Comparison of ENCODE assay signal across 26 cellular contexts in genomic region chr2:233690444-233690843, GRCh38. TPM values are rescaled to one million over a fixed set of nuclear protein-coding genes. Genes with fewer than 3 reads are reported as not detected.
DNase-seq lines count a peak whose midpoint lies in the region; ATAC-seq, FAIRE-seq and TF ChIP-seq lines count a peak whose summit lies in the region.
"Had no signal": no experiment of that assay in that cellular context is flagged by ENCODE, and none has a peak within 500 bp of the region (broad histone marks: within the 10 kb centered on the region; RNA-seq: fewer than 3 reads in every experiment).

No MANE protein-coding gene starts in this region.

- H3K4me3 ChIP-seq in PC-3 (ENCODE audit: low read length) (peak overlapping the region; percentile 33), H1 (ENCODE audit: extremely low read depth in 1 of 4, insufficient read depth in 2 of 4, low read depth in 3 of 4, low read length in 4 of 4) (no peak overlapping the region), WERI-Rb-1 (ENCODE audit: low read depth, low read length) (no peak overlapping the region)
- H3K4me3 ChIP-seq: BLaER1 treated with 17β-estradiol and CSF1 and Interleukin-3, amounts not matched to agents 10 nM and 100 nM; right lobe of liver; upper lobe of right lung had no signal

- H2AK5ac ChIP-seq in H1 (ENCODE audit: low read depth, low read length): no peak overlapping the region

- TF ChIP-seq CTCF in PC-3 (conservative IDR thresholded peaks at IDR 0.05; ENCODE audit: low read depth, low read length) (no peak), H1 (IDR thresholded peaks at IDR 0.05; ENCODE audit: control extremely low read depth in 1 of 3, insufficient read depth in 1 of 3, low read depth in 1 of 3, low read length in 3 of 3) (no peak), nephron progenitor cell (IDR thresholded peaks at IDR 0.05) (no peak), WERI-Rb-1 (IDR thresholded peaks at IDR 0.05; ENCODE audit: low read depth, low read length) (no peak)

- no peak overlapping the region for H3K4ac ChIP-seq in H1 (replicated peaks; ENCODE audit: insufficient read length, low read depth, low read length)

- TF ChIP-seq EP300 in H1 (IDR thresholded peaks at IDR 0.05; ENCODE audit: borderline replicate concordance in 1 of 2, low read depth in 2 of 2, low read length in 2 of 2): no peak

- H3K36me3 Mint-ChIP-seq in nephron progenitor cell (ENCODE audit: low read depth): no peaks in the 10 kb centered on the region
- no peaks in the 10 kb centered on the region for H3K36me3 Mint-ChIP-seq in T-helper 2 cell treated with Interferon-gamma antibody and Interleukin-4, amounts not matched to agents 5 μg/mL and 100 μg/mL, for 36 hours (ENCODE audit: low read depth)
- H3K36me3 Mint-ChIP-seq: activated naive CD4-positive, alpha-beta T cell treated with anti-CD3 and anti-CD28 coated beads, Interleukin-2, amount 10 ng/mL, durations not matched to agents 7 days and 5 days had no signal

- no peak overlapping the region for H3K56ac ChIP-seq in H1 (replicated peaks; ENCODE audit: insufficient read length, low read depth, low read length)

- peak overlapping the region; percentile 73 for H3K4me2 ChIP-seq in PC-3 (ENCODE audit: low read length)
- no peak overlapping the region for H3K4me2 ChIP-seq in H1 (ENCODE audit: insufficient read depth in 1 of 2, low read depth in 2 of 2, low read length in 2 of 2)
- H3K4me2 ChIP-seq: BLaER1 treated with 17β-estradiol and CSF1 and Interleukin-3, amounts not matched to agents 10 nM and 100 nM had no signal

- no peak for TF ChIP-seq POLR2A in H1 (IDR thresholded peaks at IDR 0.05; ENCODE audit: control extremely low read depth in 1 of 2, low read depth in 2 of 2, low read length in 2 of 2)

- H4K8ac ChIP-seq in H1 (ENCODE audit: extremely low read depth, insufficient read depth, low read length): no peak overlapping the region

- 0 out of 2 replicates have a peak overlapping the region, but pooled peaks have one; percentile 50 for H2BK12ac ChIP-seq in H1 (ENCODE audit: low read depth, low read length)

- no peak overlapping the region for H2BK5ac ChIP-seq in H1 (ENCODE audit: low read depth, low read length)

- no peak overlapping the region for H3K23ac ChIP-seq in H1 (ENCODE audit: insufficient read length)

- H3K27me3 ChIP-seq in PC-3 (ENCODE audit: low read length) (no peaks in the 10 kb centered on the region), H1 (replicated peaks in 1 of 4; ENCODE audit: control insufficient read depth in 3 of 4, extremely low read depth in 1 of 4, insufficient read depth in 3 of 4, low read length in 3 of 4) (no peaks in the 10 kb centered on the region), WERI-Rb-1 (ENCODE audit: insufficient read depth, low read depth, severe bottlenecking) (no peaks in the 10 kb centered on the region)
- H3K27me3 ChIP-seq: BLaER1 treated with 17β-estradiol and CSF1 and Interleukin-3, amounts not matched to agents 10 nM and 100 nM; right lobe of liver; upper lobe of right lung had no signal

- WGBS in H1 (ENCODE audit: extremely low coverage in 1 of 2, insufficient coverage in 1 of 2, insufficient read length in 1 of 2, insufficient replicate concordance in 2 of 2, low coverage in 1 of 2, low lambda C conversion rate in 2 of 2, missing lambda C conversion rate in 1 of 2), 2 experiments: 95% methylated on average over 4 of the region's 4 CpGs; no CpG with 5 or more reads in 1 of the 2 experiments

- H2AFZ ChIP-seq in PC-3 (ENCODE audit: low read length): no peak overlapping the region; the same call in 1 of the 2 replicates
- H2AFZ ChIP-seq in H1 (ENCODE audit: low read length): no peak overlapping the region
- H2AFZ ChIP-seq: parathyroid adenoma had no signal

- H3K9me2 ChIP-seq in PC-3 (replicated peaks; ENCODE audit: low read length): no peaks in the 10 kb centered on the region

- CTCF ChIA-PET in PC-3 (lab: Charles Lee) (no interaction called here), H1 (lab: Charles Lee; ENCODE audit: partially characterized antibody) (interaction anchor here (1.1 to 2.7 kb wide), 2 partner anchors 9 to 21 kb away, joined by 3 to 19 read pairs; no protein-coding TSS in a partner anchor)

- H3K27ac ChIP-seq in PC-3 (ENCODE audit: low read length) (peak overlapping the region; percentile 83), H1 (ENCODE audit: low read depth, low read length) (no peak overlapping the region), WERI-Rb-1 (no peak overlapping the region)
- H3K27ac ChIP-seq: BLaER1 treated with 17β-estradiol and CSF1 and Interleukin-3, amounts not matched to agents 10 nM and 100 nM; parathyroid adenoma; right lobe of liver; upper lobe of right lung had no signal

- no peak overlapping the region for H3K4me3 Mint-ChIP-seq in nephron progenitor cell
- H3K4me3 Mint-ChIP-seq in T-helper 2 cell treated with Interferon-gamma antibody and Interleukin-4, amounts not matched to agents 5 μg/mL and 100 μg/mL, for 36 hours: no peak overlapping the region
- H3K4me3 Mint-ChIP-seq: activated CD4-positive, alpha-beta T cell treated with anti-CD3 and anti-CD28 coated beads for 36 hours; activated naive CD4-positive, alpha-beta T cell treated with anti-CD3 and anti-CD28 coated beads, Interleukin-2, amount 10 ng/mL, durations not matched to agents 7 days and 5 days; IgD-negative memory B cell; nephron had no signal

- H3K4me1 ChIP-seq in PC-3 (ENCODE audit: insufficient read depth, low read length) (peaks cover 38% of the 10 kb centered on the region), H1 (replicated peaks in 1 of 4; ENCODE audit: control insufficient read depth in 3 of 4, insufficient read depth in 4 of 4, low read length in 3 of 4) (peaks cover 0 to 8% (median 2%) of the 10 kb centered on the region in 4 experiments; a peak in 1 of 7 replicates)
- H3K4me1 ChIP-seq: parathyroid adenoma, upper lobe of right lung had no signal

- no peaks in the 10 kb centered on the region for H3K36me3 ChIP-seq in PC-3 (ENCODE audit: low read depth, low read length)
- H3K36me3 ChIP-seq in H1 (ENCODE audit: control insufficient read depth in 2 of 4, insufficient read depth in 4 of 4, low read length in 3 of 4): no peaks in the 10 kb centered on the region
- H3K36me3 ChIP-seq in WERI-Rb-1: no peaks in the 10 kb centered on the region
- H3K36me3 ChIP-seq: BLaER1 treated with 17β-estradiol and CSF1 and Interleukin-3, amounts not matched to agents 10 nM and 100 nM; right lobe of liver; upper lobe of right lung had no signal

- H3K9ac ChIP-seq in PC-3 (ENCODE audit: low read length) (no peak overlapping the region; the same call in 1 of the 2 replicates), H1 (replicated peaks in 1 of 4; ENCODE audit: extremely low read depth in 1 of 4, low read depth in 3 of 4, low read length in 3 of 4) (no peak overlapping the region)
- H3K9ac ChIP-seq: BLaER1 treated with 17β-estradiol and CSF1 and Interleukin-3, amounts not matched to agents 10 nM and 100 nM; parathyroid adenoma had no signal

- peaks cover 5% of the 10 kb centered on the region for H3K27me3 Mint-ChIP-seq in nephron progenitor cell (ENCODE audit: low read depth, poor library complexity)
- H3K27me3 Mint-ChIP-seq in T-helper 2 cell treated with Interferon-gamma antibody and Interleukin-4, amounts not matched to agents 5 μg/mL and 100 μg/mL, for 36 hours (ENCODE audit: low read depth): peaks cover 27% of the 10 kb centered on the region

- no peaks in the 10 kb centered on the region for H3F3A ChIP-seq in PC-3 (ENCODE audit: low read length, unreplicated experiment)

- no peak overlapping the region for H4K5ac ChIP-seq in H1 (ENCODE audit: insufficient read length, low read depth, low read length)

- no TSS peak for BruUV-seq in PC-3 (replicated peaks; lab: Mats Ljungman, UMichigan)

- H4K20me1 ChIP-seq in PC-3 (ENCODE audit: low read length) (no peaks in the 10 kb centered on the region), H1 (replicated peaks in 1 of 2; ENCODE audit: control insufficient read depth in 1 of 2, insufficient read depth in 2 of 2, low read length in 2 of 2) (no peaks in the 10 kb centered on the region)
- H4K20me1 ChIP-seq: BLaER1 treated with 17β-estradiol and CSF1 and Interleukin-3, amounts not matched to agents 10 nM and 100 nM had no signal

- no peak for FAIRE-seq in H1 (lab: Jason Lieb, UNC)
- FAIRE-seq: D721Med had no signal

- POLR2A ChIA-PET in PC-3 (lab: Charles Lee; ENCODE audit: unreplicated experiment) (interaction anchor here (0.7 to 0.8 kb wide), 2 partner anchors 16 to 124 kb away, joined by 4 to 9 read pairs; partner anchors contain the start of gene USP40), H1 (lab: Charles Lee; ENCODE audit: partially characterized antibody) (interaction anchor here (0.6 kb wide), 1 partner anchor 159 kb away, joined by 5 read pairs; no protein-coding TSS in a partner anchor)

- TF ChIP-seq RAD21 in H1 (IDR thresholded peaks at IDR 0.05 in 1 of 2, conservative IDR thresholded peaks at IDR 0.05 in 1 of 2; ENCODE audit: low read depth in 2 of 2, low read length in 2 of 2): no peak

- H2BK120ac ChIP-seq in H1 (replicated peaks; ENCODE audit: low read depth, low read length): no peak overlapping the region

- no peaks in the 10 kb centered on the region for H3K79me1 ChIP-seq in H1 (ENCODE audit: low read depth, low read length)

- DNase-seq in Daoy (ENCODE audit: low read depth): peak; percentile 39
- peak; percentile 97 for DNase-seq in PC-3
- no peak for DNase-seq in H1 (ENCODE audit: low read depth in 1 of 2, low spot score in 2 of 2)
- DNase-seq in mucosa of gallbladder (ENCODE audit: low spot score): peak; percentile 45
- DNase-seq in nephron progenitor cell: no peak
- DNase-seq in WERI-Rb-1: no peak
- no peak for DNase-seq in T-helper 2 cell treated with Interferon-gamma antibody and Interleukin-4, amounts not matched to agents 5 μg/mL and 100 μg/mL, for 36 hours (ENCODE audit: low spot score)
- DNase-seq: activated CD4-positive, alpha-beta T cell treated with anti-CD3 and anti-CD28 coated beads for 36 hours; activated naive CD4-positive, alpha-beta T cell treated with anti-CD3 and anti-CD28 coated beads, Interleukin-2, amount 10 ng/mL, durations not matched to agents 7 days and 5 days; activated T-cell treated with anti-CD3 and anti-CD28 coated beads, Interleukin-2, amount 50 U/mL, for 48 hours; effector CD8-positive, alpha-beta T cell; head of caudate nucleus; NCI-H146; NCI-H748 treated with DMSO at 0.1 percent for 48 hours; right lobe of liver; T-helper 1 cell; upper lobe of right lung had no signal

- ATAC-seq in PC-3: peak; percentile 90
- no peak for ATAC-seq in activated CD4-positive, CD25-positive, alpha-beta regulatory T cell treated with anti-CD3 and anti-CD28 coated beads, Interleukin-2, amount 50 U/mL, for 24 hours
- ATAC-seq: activated CD4-positive, alpha-beta T cell treated with anti-CD3 and anti-CD28 coated beads for 36 hours; left lobe of liver; upper lobe of right lung had no signal

- peaks cover 5% of the 10 kb centered on the region for H3K4me1 Mint-ChIP-seq in nephron progenitor cell
- H3K4me1 Mint-ChIP-seq in T-helper 2 cell treated with Interferon-gamma antibody and Interleukin-4, amounts not matched to agents 5 μg/mL and 100 μg/mL, for 36 hours (ENCODE audit: low read depth): no peaks in the 10 kb centered on the region
- H3K4me1 Mint-ChIP-seq: activated CD4-positive, alpha-beta T cell treated with anti-CD3 and anti-CD28 coated beads for 36 hours; activated naive CD4-positive, alpha-beta T cell treated with anti-CD3 and anti-CD28 coated beads, Interleukin-2, amount 10 ng/mL, durations not matched to agents 7 days and 5 days; IgD-negative memory B cell; nephron had no signal

- no peak overlapping the region for H3K18ac ChIP-seq in H1 (ENCODE audit: extremely low read depth, low read length)

- H4K91ac ChIP-seq in H1 (replicated peaks; ENCODE audit: insufficient read length, low read length): no peak overlapping the region

- H3K9me3 Mint-ChIP-seq in nephron progenitor cell: no peaks in the 10 kb centered on the region
- H3K9me3 Mint-ChIP-seq in T-helper 2 cell treated with Interferon-gamma antibody and Interleukin-4, amounts not matched to agents 5 μg/mL and 100 μg/mL, for 36 hours: no peaks in the 10 kb centered on the region
- H3K9me3 Mint-ChIP-seq: activated naive CD4-positive, alpha-beta T cell treated with anti-CD3 and anti-CD28 coated beads, Interleukin-2, amount 10 ng/mL, durations not matched to agents 7 days and 5 days; nephron had no signal

- H3K79me2 ChIP-seq in PC-3 (ENCODE audit: low read length) (no peaks in the 10 kb centered on the region), H1 (ENCODE audit: control insufficient read depth in 1 of 2, insufficient read depth in 2 of 2, low read length in 2 of 2) (no peaks in the 10 kb centered on the region)
- H3K79me2 ChIP-seq: parathyroid adenoma had no signal

- no peak overlapping the region for H2BK20ac ChIP-seq in H1 (ENCODE audit: low read length)

- H3K23me2 ChIP-seq in H1 (ENCODE audit: low read depth, low read length): peaks cover 2% of the 10 kb centered on the region; the same call in 1 of the 2 replicates

- intact Hi-C loops in PC-3 (cut with micrococcal nuclease): loop anchor here (2.0 kb wide), 1 partner anchor 16 kb away; no protein-coding TSS in a partner anchor

- no peak overlapping the region for H3K27ac Mint-ChIP-seq in nephron progenitor cell
- H3K27ac Mint-ChIP-seq in T-helper 2 cell treated with Interferon-gamma antibody and Interleukin-4, amounts not matched to agents 5 μg/mL and 100 μg/mL, for 36 hours: no peak overlapping the region
- H3K27ac Mint-ChIP-seq: activated CD4-positive, alpha-beta T cell treated with anti-CD3 and anti-CD28 coated beads for 36 hours; activated naive CD4-positive, alpha-beta T cell treated with anti-CD3 and anti-CD28 coated beads, Interleukin-2, amount 10 ng/mL, durations not matched to agents 7 days and 5 days; IgD-negative memory B cell; nephron had no signal

- no peak overlapping the region for H3K14ac ChIP-seq in H1 (ENCODE audit: insufficient read length)

- H2BK15ac ChIP-seq in H1 (ENCODE audit: low read length): no peak overlapping the region

- no peaks in the 10 kb centered on the region for H3K9me3 ChIP-seq in PC-3 (ENCODE audit: low read length)
- H3K9me3 ChIP-seq in H1 (ENCODE audit: insufficient read depth in 2 of 2, low read depth in 1 of 2, low read length in 1 of 2): peaks cover 0 to 2% of the 10 kb centered on the region in 2 experiments; a peak in 1 of 4 replicates
- no peaks in the 10 kb centered on the region for H3K9me3 ChIP-seq in WERI-Rb-1 (ENCODE audit: severe bottlenecking)
- H3K9me3 ChIP-seq: BLaER1 treated with 17β-estradiol and CSF1 and Interleukin-3, amounts not matched to agents 10 nM and 100 nM; right lobe of liver; upper lobe of right lung had no signal

RNA-seq across cellular contexts. Expression of gene UGT1A6, which starts 2.2 kb away (rescaled TPM):
- total RNA-seq in Daoy (2014; rRNA removed; shearing (Covaris generic)): 1.1 TPM in 1 of 2 replicates, not detected in the other
- total RNA-seq in PC-3 (2014; rRNA removed) (2.0 and 2.2 TPM in 2 replicates), mucosa of gallbladder (6.3 TPM)
- not detected in 2 replicates for total RNA-seq in H1 (2021; fragmentation: NEBNext Ultra II Directional; extraction: Animal tissue kit (Norgen Biotek cat#: 25700))
- polyA plus RNA-seq in H1 (2011; rRNA removed): not detected in 2 replicates
- not detected for polyA plus RNA-seq in H1 (2011; cell fraction: cytosol; rRNA removed)
- polyA plus RNA-seq in H1 (2011; cell fraction: nucleus; rRNA removed): not detected
- polyA plus RNA-seq in H1 (2012, experiment 1 of 2): not detected in 4 replicates
- not detected for polyA plus RNA-seq in H1 (2012, experiment 2 of 2)
- not detected for polyA plus RNA-seq in H1 (2013, experiment 1 of 2)
- not detected for polyA plus RNA-seq in H1 (2013, experiment 2 of 2)
- polyA minus RNA-seq in H1 (2011; rRNA and poly(A)+ RNA removed): not detected in 2 replicates
- not detected for polyA minus RNA-seq in H1 (2011; cell fraction: cytosol; rRNA and poly(A)+ RNA removed)
- 0.50 TPM for polyA minus RNA-seq in H1 (2011; cell fraction: nucleus; rRNA and poly(A)+ RNA removed)
- total RNA-seq: activated CD4-positive, alpha-beta T cell treated with anti-CD3 and anti-CD28 coated beads for 36 hours; activated CD8-positive, alpha-beta memory T cell treated with anti-CD3 and anti-CD28 coated beads for 36 hours; fibroblast of lung had no signal
- polyA plus RNA-seq: fibroblast of lung, IgD-negative memory B cell had no signal

RNA-seq across cellular contexts. Expression of gene UGT1A7, which starts 8.7 kb away (rescaled TPM):
- 0.17 TPM in 1 of 2 replicates, not detected in the other for total RNA-seq in Daoy (2014; rRNA removed; shearing (Covaris generic))
- not detected in 2 replicates for total RNA-seq in PC-3 (2014; rRNA removed)
- total RNA-seq in H1 (2021; fragmentation: NEBNext Ultra II Directional; extraction: Animal tissue kit (Norgen Biotek cat#: 25700)): not detected in 2 replicates
- not detected in 2 replicates for polyA plus RNA-seq in H1 (2011; rRNA removed)
- not detected for polyA plus RNA-seq in H1 (2011; cell fraction: cytosol; rRNA removed)
- polyA plus RNA-seq in H1 (2011; cell fraction: nucleus; rRNA removed): not detected
- not detected in 4 replicates for polyA plus RNA-seq in H1 (2012, experiment 1 of 2)
- polyA plus RNA-seq in H1 (2012, experiment 2 of 2): not detected
- not detected for polyA plus RNA-seq in H1 (2013, experiment 1 of 2)
- not detected for polyA plus RNA-seq in H1 (2013, experiment 2 of 2)
- polyA minus RNA-seq in H1 (2011; rRNA and poly(A)+ RNA removed): 0.13 TPM in 1 of 2 replicates, not detected in the other
- not detected for polyA minus RNA-seq in H1 (2011; cell fraction: cytosol; rRNA and poly(A)+ RNA removed)
- 0.30 TPM for polyA minus RNA-seq in H1 (2011; cell fraction: nucleus; rRNA and poly(A)+ RNA removed)
- total RNA-seq in mucosa of gallbladder: 2.2 TPM
- total RNA-seq: activated CD4-positive, alpha-beta T cell treated with anti-CD3 and anti-CD28 coated beads for 36 hours; activated CD8-positive, alpha-beta memory T cell treated with anti-CD3 and anti-CD28 coated beads for 36 hours; fibroblast of lung; upper lobe of right lung had no signal
- polyA plus RNA-seq: fibroblast of lung, IgD-negative memory B cell had no signal

RNA-seq across cellular contexts. Expression of gene UGT1A9, which starts 18.7 kb away (rescaled TPM):
- total RNA-seq in Daoy (2014; rRNA removed; shearing (Covaris generic)): 0.24 and 1.0 TPM in 2 replicates
- total RNA-seq in PC-3 (2014; rRNA removed): not detected in 2 replicates
- not detected in 2 replicates for total RNA-seq in H1 (2021; fragmentation: NEBNext Ultra II Directional; extraction: Animal tissue kit (Norgen Biotek cat#: 25700))
- polyA plus RNA-seq in H1 (2011; rRNA removed): not detected in 2 replicates
- polyA plus RNA-seq in H1 (2011; cell fraction: cytosol; rRNA removed): not detected
- 0.10 TPM for polyA plus RNA-seq in H1 (2011; cell fraction: nucleus; rRNA removed)
- not detected in 4 replicates for polyA plus RNA-seq in H1 (2012, experiment 1 of 2)
- not detected for polyA plus RNA-seq in H1 (2012, experiment 2 of 2)
- not detected for polyA plus RNA-seq in H1 (2013, experiment 1 of 2)
- not detected for polyA plus RNA-seq in H1 (2013, experiment 2 of 2)
- 0.13 TPM in 1 of 2 replicates, not detected in the other for polyA minus RNA-seq in H1 (2011; rRNA and poly(A)+ RNA removed)
- not detected for polyA minus RNA-seq in H1 (2011; cell fraction: cytosol; rRNA and poly(A)+ RNA removed)
- not detected for polyA minus RNA-seq in H1 (2011; cell fraction: nucleus; rRNA and poly(A)+ RNA removed)
- total RNA-seq in mucosa of gallbladder: 1.3 TPM
- total RNA-seq: activated CD4-positive, alpha-beta T cell treated with anti-CD3 and anti-CD28 coated beads for 36 hours; activated CD8-positive, alpha-beta memory T cell treated with anti-CD3 and anti-CD28 coated beads for 36 hours; fibroblast of lung; upper lobe of right lung had no signal
- polyA plus RNA-seq: fibroblast of lung, IgD-negative memory B cell had no signal

RNA-seq across cellular contexts. Expression of gene UGT1A5, which starts 22.3 kb away (rescaled TPM):
- total RNA-seq in Daoy (2014; rRNA removed; shearing (Covaris generic)): 0.34 TPM in 1 of 2 replicates, not detected in the other
- total RNA-seq in PC-3 (2014; rRNA removed) (not detected in 2 replicates), mucosa of gallbladder (2.0 TPM)
- not detected in 2 replicates for total RNA-seq in H1 (2021; fragmentation: NEBNext Ultra II Directional; extraction: Animal tissue kit (Norgen Biotek cat#: 25700))
- polyA plus RNA-seq in H1 (2011; rRNA removed): not detected in 2 replicates
- not detected for polyA plus RNA-seq in H1 (2011; cell fraction: cytosol; rRNA removed)
- not detected for polyA plus RNA-seq in H1 (2011; cell fraction: nucleus; rRNA removed)
- polyA plus RNA-seq in H1 (2012, experiment 1 of 2): not detected in 4 replicates
- not detected for polyA plus RNA-seq in H1 (2012, experiment 2 of 2)
- not detected for polyA plus RNA-seq in H1 (2013, experiment 1 of 2)
- not detected for polyA plus RNA-seq in H1 (2013, experiment 2 of 2)
- 0.06 TPM in 1 of 2 replicates, not detected in the other for polyA minus RNA-seq in H1 (2011; rRNA and poly(A)+ RNA removed)
- not detected for polyA minus RNA-seq in H1 (2011; cell fraction: cytosol; rRNA and poly(A)+ RNA removed)
- polyA minus RNA-seq in H1 (2011; cell fraction: nucleus; rRNA and poly(A)+ RNA removed): not detected
- total RNA-seq: activated CD4-positive, alpha-beta T cell treated with anti-CD3 and anti-CD28 coated beads for 36 hours; activated CD8-positive, alpha-beta memory T cell treated with anti-CD3 and anti-CD28 coated beads for 36 hours; fibroblast of lung; upper lobe of right lung had no signal
- polyA plus RNA-seq: fibroblast of lung, IgD-negative memory B cell had no signal

RNA-seq across cellular contexts. Expression of gene UGT1A4, which starts 28.1 kb away (rescaled TPM):
- total RNA-seq in Daoy (2014; rRNA removed; shearing (Covaris generic)): 0.63 TPM in 1 of 2 replicates, not detected in the other
- not detected in 2 replicates for total RNA-seq in PC-3 (2014; rRNA removed)
- total RNA-seq in H1 (2021; fragmentation: NEBNext Ultra II Directional; extraction: Animal tissue kit (Norgen Biotek cat#: 25700)): not detected in 2 replicates
- not detected in 2 replicates for polyA plus RNA-seq in H1 (2011; rRNA removed)
- polyA plus RNA-seq in H1 (2011; cell fraction: cytosol; rRNA removed): not detected
- 0.04 TPM for polyA plus RNA-seq in H1 (2011; cell fraction: nucleus; rRNA removed)
- polyA plus RNA-seq in H1 (2012, experiment 1 of 2): not detected in 4 replicates
- polyA plus RNA-seq in H1 (2012, experiment 2 of 2): not detected
- polyA plus RNA-seq in H1 (2013, experiment 1 of 2): not detected
- not detected for polyA plus RNA-seq in H1 (2013, experiment 2 of 2)
- polyA minus RNA-seq in H1 (2011; rRNA and poly(A)+ RNA removed): not detected in 2 replicates
- polyA minus RNA-seq in H1 (2011; cell fraction: cytosol; rRNA and poly(A)+ RNA removed): not detected
- not detected for polyA minus RNA-seq in H1 (2011; cell fraction: nucleus; rRNA and poly(A)+ RNA removed)
- 5.2 TPM for total RNA-seq in mucosa of gallbladder
- total RNA-seq: activated CD4-positive, alpha-beta T cell treated with anti-CD3 and anti-CD28 coated beads for 36 hours; activated CD8-positive, alpha-beta memory T cell treated with anti-CD3 and anti-CD28 coated beads for 36 hours; fibroblast of lung; upper lobe of right lung had no signal
- polyA plus RNA-seq: fibroblast of lung, IgD-negative memory B cell had no signal

Comparison
In these comparisons a context has a peak if more than half of its experiments do, and no peak if none do; other contexts are left out.
1. DNase-seq: peak in Daoy (single experiment), PC-3 (single experiment) and mucosa of gallbladder (single experiment); none in H1 (0 of 2), nephron progenitor cell (single experiment), WERI-Rb-1 (single experiment) and T-helper 2 cell treated with Interferon-gamma antibody and Interleukin-4, amounts not matched to agents 5 μg/mL and 100 μg/mL, for 36 hours (single experiment).